In the genomic region with DNA sequence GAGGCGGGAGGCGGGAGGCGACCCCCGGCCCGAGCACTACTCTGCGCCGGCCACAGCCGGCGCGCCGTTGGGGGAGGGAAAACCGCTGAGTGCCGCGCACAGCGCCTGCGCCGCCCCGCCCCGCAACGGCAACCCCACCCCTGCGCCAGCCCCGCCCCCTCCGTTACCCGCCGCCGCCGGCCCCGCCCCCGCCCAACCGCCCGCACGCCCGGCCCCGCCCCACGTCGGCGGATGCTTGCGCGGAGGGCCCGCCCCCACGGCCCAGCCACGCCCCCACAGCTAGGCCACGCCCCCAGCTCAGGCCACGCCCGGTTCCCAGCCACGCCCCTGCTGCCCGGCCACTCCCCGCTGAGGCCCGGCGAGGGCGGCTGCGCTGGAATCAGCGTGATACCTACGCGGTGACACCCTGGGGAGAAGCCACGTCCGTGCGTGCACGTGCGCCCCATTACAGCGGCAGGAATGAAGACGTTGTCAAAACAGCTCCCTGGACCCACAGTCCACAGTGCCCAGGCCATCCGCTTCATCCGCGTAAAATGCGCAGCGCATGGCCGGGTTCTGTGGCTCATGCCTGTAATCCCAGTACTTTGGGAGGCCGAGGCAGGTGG, we compare ENCODE assay signal across 1 cellular context.
TF ChIP-seq lines count a peak whose summit lies in the region.

A gene (minus strand): TSS at position 91 of the 605 bp plus-strand sequence. CDS start 152 bp downstream, outside the sequence.

TF ChIP-seq in K562, 482 proteins besides CTCF, POLR2A, EP300 and RAD21 (continued from another document):
- TF ChIP-seq CREM (IDR thresholded peaks at IDR 0.05; ENCODE audit: low read depth): peak; percentile 92
- TF ChIP-seq, protein P1, sequence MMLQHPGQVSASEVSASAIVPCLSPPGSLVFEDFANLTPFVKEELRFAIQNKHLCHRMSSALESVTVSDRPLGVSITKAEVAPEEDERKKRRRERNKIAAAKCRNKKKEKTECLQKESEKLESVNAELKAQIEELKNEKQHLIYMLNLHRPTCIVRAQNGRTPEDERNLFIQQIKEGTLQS (IDR thresholded peaks at IDR 0.05): no peak
- TF ChIP-seq, protein P1 (CRISPR knock-in tag; conservative IDR thresholded peaks at IDR 0.05): 0 out of 2 replicates have a peak, but pooled peaks have one; percentile 57
- TF ChIP-seq ZC3H11A (IDR thresholded peaks at IDR 0.05; ENCODE audit: low read depth, low read length): 0 out of 2 replicates have a peak, but pooled peaks have one; percentile 7
- TF ChIP-seq, protein P2, sequence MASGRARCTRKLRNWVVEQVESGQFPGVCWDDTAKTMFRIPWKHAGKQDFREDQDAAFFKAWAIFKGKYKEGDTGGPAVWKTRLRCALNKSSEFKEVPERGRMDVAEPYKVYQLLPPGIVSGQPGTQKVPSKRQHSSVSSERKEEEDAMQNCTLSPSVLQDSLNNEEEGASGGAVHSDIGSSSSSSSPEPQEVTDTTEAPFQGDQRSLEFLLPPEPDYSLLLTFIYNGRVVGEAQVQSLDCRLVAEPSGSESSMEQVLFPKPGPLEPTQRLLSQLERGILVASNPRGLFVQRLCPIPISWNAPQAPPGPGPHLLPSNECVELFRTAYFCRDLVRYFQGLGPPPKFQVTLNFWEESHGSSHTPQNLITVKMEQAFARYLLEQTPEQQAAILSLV (tag; IDR thresholded peaks at IDR 0.05): no peak
- TF ChIP-seq, protein P3, sequence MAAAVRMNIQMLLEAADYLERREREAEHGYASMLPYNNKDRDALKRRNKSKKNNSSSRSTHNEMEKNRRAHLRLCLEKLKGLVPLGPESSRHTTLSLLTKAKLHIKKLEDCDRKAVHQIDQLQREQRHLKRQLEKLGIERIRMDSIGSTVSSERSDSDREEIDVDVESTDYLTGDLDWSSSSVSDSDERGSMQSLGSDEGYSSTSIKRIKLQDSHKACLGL (CRISPR knock-in tag; IDR thresholded peaks at IDR 0.05; ENCODE audit: borderline replicate concordance, poor library complexity, severe bottlenecking): peak; percentile 80
- TF ChIP-seq PRMT5 (CRISPR knock-in tag; IDR thresholded peaks at IDR 0.05): no peak
- TF ChIP-seq, protein P4, sequence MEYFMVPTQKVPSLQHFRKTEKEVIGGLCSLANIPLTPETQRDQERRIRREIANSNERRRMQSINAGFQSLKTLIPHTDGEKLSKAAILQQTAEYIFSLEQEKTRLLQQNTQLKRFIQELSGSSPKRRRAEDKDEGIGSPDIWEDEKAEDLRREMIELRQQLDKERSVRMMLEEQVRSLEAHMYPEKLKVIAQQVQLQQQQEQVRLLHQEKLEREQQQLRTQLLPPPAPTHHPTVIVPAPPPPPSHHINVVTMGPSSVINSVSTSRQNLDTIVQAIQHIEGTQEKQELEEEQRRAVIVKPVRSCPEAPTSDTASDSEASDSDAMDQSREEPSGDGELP (CRISPR knock-in tag; IDR thresholded peaks at IDR 0.05; ENCODE audit: borderline replicate concordance): peak; percentile 71; the same call in 1 of the 2 replicates
- TF ChIP-seq, protein P5, sequence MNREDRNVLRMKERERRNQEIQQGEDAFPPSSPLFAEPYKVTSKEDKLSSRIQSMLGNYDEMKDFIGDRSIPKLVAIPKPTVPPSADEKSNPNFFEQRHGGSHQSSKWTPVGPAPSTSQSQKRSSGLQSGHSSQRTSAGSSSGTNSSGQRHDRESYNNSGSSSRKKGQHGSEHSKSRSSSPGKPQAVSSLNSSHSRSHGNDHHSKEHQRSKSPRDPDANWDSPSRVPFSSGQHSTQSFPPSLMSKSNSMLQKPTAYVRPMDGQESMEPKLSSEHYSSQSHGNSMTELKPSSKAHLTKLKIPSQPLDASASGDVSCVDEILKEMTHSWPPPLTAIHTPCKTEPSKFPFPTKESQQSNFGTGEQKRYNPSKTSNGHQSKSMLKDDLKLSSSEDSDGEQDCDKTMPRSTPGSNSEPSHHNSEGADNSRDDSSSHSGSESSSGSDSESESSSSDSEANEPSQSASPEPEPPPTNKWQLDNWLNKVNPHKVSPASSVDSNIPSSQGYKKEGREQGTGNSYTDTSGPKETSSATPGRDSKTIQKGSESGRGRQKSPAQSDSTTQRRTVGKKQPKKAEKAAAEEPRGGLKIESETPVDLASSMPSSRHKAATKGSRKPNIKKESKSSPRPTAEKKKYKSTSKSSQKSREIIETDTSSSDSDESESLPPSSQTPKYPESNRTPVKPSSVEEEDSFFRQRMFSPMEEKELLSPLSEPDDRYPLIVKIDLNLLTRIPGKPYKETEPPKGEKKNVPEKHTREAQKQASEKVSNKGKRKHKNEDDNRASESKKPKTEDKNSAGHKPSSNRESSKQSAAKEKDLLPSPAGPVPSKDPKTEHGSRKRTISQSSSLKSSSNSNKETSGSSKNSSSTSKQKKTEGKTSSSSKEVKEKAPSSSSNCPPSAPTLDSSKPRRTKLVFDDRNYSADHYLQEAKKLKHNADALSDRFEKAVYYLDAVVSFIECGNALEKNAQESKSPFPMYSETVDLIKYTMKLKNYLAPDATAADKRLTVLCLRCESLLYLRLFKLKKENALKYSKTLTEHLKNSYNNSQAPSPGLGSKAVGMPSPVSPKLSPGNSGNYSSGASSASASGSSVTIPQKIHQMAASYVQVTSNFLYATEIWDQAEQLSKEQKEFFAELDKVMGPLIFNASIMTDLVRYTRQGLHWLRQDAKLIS (CRISPR knock-in tag; IDR thresholded peaks at IDR 0.05): 0 out of 2 replicates have a peak, but pooled peaks have one; percentile 48
- peak; percentile 100 for TF ChIP-seq BHLHE40 (IDR thresholded peaks at IDR 0.05; ENCODE audit: low read length)
- TF ChIP-seq NR3C1 (CRISPR knock-in tag; IDR thresholded peaks at IDR 0.05): no peak
- no peak for TF ChIP-seq TAF9B (IDR thresholded peaks at IDR 0.05; ENCODE audit: partially characterized antibody)
